Comparison of ENCODE assay signal across 1 cellular context in the genomic region with DNA sequence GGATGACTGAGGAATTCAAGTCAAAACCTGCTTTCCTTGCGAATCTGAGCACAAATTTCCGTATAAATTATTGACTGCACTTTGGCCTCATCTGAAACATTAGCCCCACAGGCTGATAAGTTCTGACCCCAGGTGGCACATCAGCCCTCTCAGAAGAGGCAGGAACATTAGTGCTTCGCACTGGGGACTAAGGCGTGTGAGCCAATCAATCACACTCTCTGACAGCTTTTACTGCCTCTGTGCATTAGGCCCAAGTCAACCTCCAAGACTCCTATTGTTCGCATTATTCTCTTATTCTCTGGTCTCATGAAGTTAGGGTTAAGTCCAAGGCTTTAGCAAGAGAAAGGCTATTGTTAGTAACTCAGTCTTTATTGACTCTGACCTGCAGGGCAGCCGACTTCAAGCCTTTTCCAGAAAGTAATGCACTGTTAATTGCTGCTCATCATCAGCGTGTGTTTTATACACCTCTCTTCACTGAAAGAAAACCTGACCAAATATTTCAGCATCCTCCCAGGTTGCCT.
TF ChIP-seq lines count a peak whose summit lies in the region.

No MANE protein-coding gene starts in this region.

TF ChIP-seq in IMR-90, 13 proteins besides CTCF, POLR2A, EP300 and RAD21 (continued from another document):
- TF ChIP-seq SMC3 (IDR thresholded peaks at IDR 0.05; ENCODE audit: low read depth, low read length) (no peak), BHLHE40 (IDR thresholded peaks at IDR 0.05; ENCODE audit: low read depth, low read length) (no peak), RCOR1 (IDR thresholded peaks at IDR 0.05; ENCODE audit: insufficient replicate concordance, low read length) (no peak), NFE2L2 (IDR thresholded peaks at IDR 0.05; ENCODE audit: low read depth, low read length) (no peak)
